In the genomic region with DNA sequence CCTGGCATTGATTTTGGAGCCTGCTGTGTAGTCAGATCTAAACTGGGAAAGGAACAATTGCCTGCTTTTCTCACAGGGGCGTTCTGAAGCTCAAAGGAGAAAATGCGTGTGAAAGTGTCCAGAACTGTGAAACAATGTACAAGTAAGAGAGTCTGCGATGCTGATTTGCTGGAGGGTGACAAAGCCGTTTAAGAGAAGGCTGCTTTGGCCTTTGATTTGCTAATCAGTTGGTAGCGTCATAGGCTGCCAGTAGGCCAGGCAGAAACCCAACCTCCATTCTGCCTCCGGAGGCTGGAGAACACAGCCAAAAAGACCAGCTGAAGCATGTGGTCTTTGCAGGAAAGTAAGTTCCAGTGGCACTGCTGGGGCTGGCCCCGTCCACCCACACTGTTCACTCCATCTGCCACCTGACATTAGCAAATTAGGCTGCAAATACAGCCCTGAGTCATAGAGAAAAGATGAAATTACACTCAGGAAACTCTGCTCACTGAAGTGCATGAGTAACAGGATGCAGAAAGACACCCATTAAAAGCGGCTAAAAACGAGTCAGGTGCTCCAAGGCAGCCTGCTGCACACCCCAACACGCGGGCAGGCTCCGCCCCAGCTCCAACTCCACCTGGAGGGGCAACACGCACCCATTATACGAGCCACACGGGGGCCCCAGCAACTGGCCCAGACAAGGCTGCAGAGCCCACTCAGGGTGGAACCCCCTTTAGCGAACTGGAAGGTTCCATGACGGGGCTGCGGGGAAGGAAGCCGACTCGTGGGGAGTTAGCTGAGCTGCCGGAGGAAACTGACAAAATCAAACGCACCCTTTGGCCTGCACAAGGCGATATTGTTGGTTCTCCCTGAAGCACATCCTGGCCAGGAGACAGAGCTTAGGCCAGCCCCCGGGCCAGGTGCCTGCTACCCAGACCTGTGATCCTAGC, we compare ENCODE assay signal across 8 cellular contexts. TPM values are rescaled to one million over a fixed set of nuclear protein-coding genes. Genes with fewer than 3 reads are reported as not detected.
DNase-seq lines count a peak whose midpoint lies in the region; ATAC-seq and TF ChIP-seq lines count a peak whose summit lies in the region.

No MANE protein-coding gene starts in this region.

- H3K27ac ChIP-seq in spleen (peak overlapping the region; percentile 63 to 87 (median 84)), MM.1S (ENCODE audit: low read length) (no peak overlapping the region)

- no peaks in the 10 kb centered on the region for H3K27me3 ChIP-seq in spleen (replicated peaks in 1 of 7)
- H3K27me3 ChIP-seq in MM.1S (replicated peaks; ENCODE audit: insufficient read depth, low read length): no peaks in the 10 kb centered on the region

- H2AFZ ChIP-seq in MM.1S (ENCODE audit: low read length): no peak overlapping the region

- peaks cover 0 to 46% (median 31%) of the 10 kb centered on the region in 6 donors for H3K4me1 ChIP-seq in spleen
- no peaks in the 10 kb centered on the region for H3K4me1 ChIP-seq in MM.1S (ENCODE audit: low read length)

- H3K9me2 ChIP-seq in MM.1S (replicated peaks; ENCODE audit: insufficient read depth, low read length): no peaks in the 10 kb centered on the region

- WGBS in spleen, 5 donors: 23 to 44% (median 26%) methylated on average over 11 to 24 of the region's 24 CpGs

- peak in 5 of 11 experiments; percentile 17 to 46 (median 26) for TF ChIP-seq CTCF in spleen (IDR thresholded peaks at IDR 0.05 in 8 of 11, conservative IDR thresholded peaks at IDR 0.05 in 3 of 11)
- no peak for TF ChIP-seq CTCF in MM.1S (IDR thresholded peaks at IDR 0.05; ENCODE audit: low read length)

- TF ChIP-seq POLR2A in GM18951 (IDR thresholded peaks at IDR 0.05; ENCODE audit: extremely low read depth, insufficient read depth, insufficient read length) (peak; percentile 47), spleen (IDR thresholded peaks at IDR 0.05) (no peak)

- H3K36me3 ChIP-seq in spleen (no peaks in the 10 kb centered on the region), MM.1S (replicated peaks; ENCODE audit: insufficient read depth, low read length) (no peaks in the 10 kb centered on the region)

- in situ Hi-C loops in GM18951 (cut with MboI; ENCODE audit: low sequenced_read_pairs, unreplicated experiment): no loop called here

- intact Hi-C loops in spleen (cut with DNase I; ENCODE audit: low total_unique reads): no loop called here

- H3K9me3 ChIP-seq in spleen: no peaks in the 10 kb centered on the region
- no peaks in the 10 kb centered on the region for H3K9me3 ChIP-seq in MM.1S (replicated peaks; ENCODE audit: insufficient read depth, low read length)

- no peak overlapping the region for H3K4me2 ChIP-seq in MM.1S (ENCODE audit: low read depth, low read length)

- no peak overlapping the region for H3K9ac ChIP-seq in MM.1S (ENCODE audit: low read length)

- H3K4me3 ChIP-seq in spleen: peak overlapping the region in 5 of 8 donors; percentile 1 to 48 (median 4)
- no peak overlapping the region for H3K4me3 ChIP-seq in MM.1S (ENCODE audit: low read length)

- DNase-seq in A172 (ENCODE audit: low spot score) (peak; percentile 69), NOMO-1 (lab: John Stamatoyannopoulos, UW; ENCODE audit: unreplicated experiment in 2 of 2) (peak; percentile 83 to 88), foreskin melanocyte (peak; percentile 57), spleen (peak; percentile 92), MM.1S (no peak)
- peak; percentile 53 to 64 for DNase-seq in activated T-helper 1 cell treated with anti-CD3 and anti-CD28 coated beads, Interleukin-2, amount 50 U/mL, for 16 hours (ENCODE audit: low read depth in 1 of 2, low spot score in 1 of 2)

- H4K20me1 ChIP-seq in MM.1S (ENCODE audit: insufficient read depth, low read length): no peaks in the 10 kb centered on the region

- no peaks in the 10 kb centered on the region for H3F3A ChIP-seq in MM.1S (ENCODE audit: insufficient read depth, low read length)

- H3K79me2 ChIP-seq in MM.1S (ENCODE audit: low read length): no peaks in the 10 kb centered on the region

- ATAC-seq in HG03135 (IDR thresholded peaks at IDR 0.05; ENCODE audit: unreplicated experiment): peak; percentile 62

RNA-seq across cellular contexts. Expression of gene ZDHHC19, which starts 31.6 kb away (rescaled TPM):
- total RNA-seq in A172 (2014; rRNA removed; shearing (Covaris generic)): not detected in 2 replicates
- total RNA-seq in spleen: 10 to 100 TPM in 3 of 7 donors, 1 to 10 TPM in 3, under 1 TPM in 1; 0.79 to 44.6 (median 7.9) TPM
- polyA plus RNA-seq in spleen: 10 to 100 TPM in 1 of 3 donors, 1 to 10 TPM in 2; 3.2 to 15.4 (median 6.2) TPM

RNA-seq across cellular contexts. Expression of gene SLC51A, which starts 36.7 kb away (rescaled TPM):
- total RNA-seq in A172 (2014; rRNA removed; shearing (Covaris generic)): not detected in 2 replicates
- total RNA-seq in spleen: 10 to 100 TPM in 1 of 7 donors, 1 to 10 TPM in 6; 2.0 to 14.6 (median 4.1) TPM
- polyA plus RNA-seq in spleen: 1 to 10 TPM in 1 of 3 donors, under 1 TPM in 2; 0.30 to 1.1 (median 0.54) TPM
